31 cellular contexts compared by ENCODE assay signal in the genomic region with DNA sequence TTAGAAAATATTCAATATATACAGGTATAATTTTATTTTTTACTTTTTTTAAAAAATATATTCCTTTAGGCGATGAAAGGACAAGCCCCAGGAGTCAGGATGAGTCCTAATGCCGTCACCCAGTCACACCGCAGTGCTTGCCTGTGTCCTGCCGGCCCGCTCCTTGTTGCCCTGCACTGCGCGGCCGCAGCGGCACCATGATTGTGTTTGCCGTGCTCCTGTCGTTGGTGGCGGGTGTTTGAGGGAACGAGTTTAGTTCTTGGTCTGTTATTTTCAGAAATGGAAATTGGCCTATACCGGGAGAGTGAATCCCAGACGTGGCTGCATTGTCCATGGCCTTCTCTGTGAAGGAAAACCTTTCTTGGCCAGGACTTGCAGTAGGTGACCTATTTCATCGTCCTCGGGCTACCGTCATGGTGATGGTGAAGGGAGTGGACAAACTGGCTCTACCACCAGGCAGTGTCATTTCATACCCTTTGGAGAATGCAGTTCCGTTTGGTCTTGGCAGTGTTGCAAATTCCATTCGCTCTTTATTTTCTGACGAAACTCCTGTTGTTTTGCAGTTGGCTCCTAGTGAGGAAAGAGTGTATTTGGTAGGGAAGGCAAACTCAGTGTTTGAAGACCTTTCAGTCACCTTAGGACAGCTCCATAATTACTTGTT. TPM values are rescaled to one million over a fixed set of nuclear protein-coding genes. Genes with fewer than 3 reads are reported as not detected.
DNase-seq lines count a peak whose midpoint lies in the region; ATAC-seq, FAIRE-seq and TF ChIP-seq lines count a peak whose summit lies in the region.
"Had no signal": no experiment of that assay in that cellular context is flagged by ENCODE, and none has a peak within 500 bp of the region (broad histone marks: within the 10 kb centered on the region; RNA-seq: fewer than 3 reads in every experiment).

No MANE protein-coding gene starts in this region.

- peak; percentile 3 for DNase-seq in NCI-H510A (lab: John Stamatoyannopoulos, UW)
- DNase-seq in NCI-H510A treated with DMSO at 0.1 percent for 48 hours (lab: John Stamatoyannopoulos, UW) = no peak
- peak; percentile 65 for DNase-seq in bronchial epithelial cell (ENCODE audit: low read depth)
- peak; percentile 13 for DNase-seq in kidney tubule cell (ENCODE audit: low spot score)
- no peak for DNase-seq in upper lobe of right lung
- no peak for DNase-seq in AG20443 (ENCODE audit: low spot score)
- no peak for DNase-seq in activated naive CD4-positive, alpha-beta T cell (lab: John Stamatoyannopoulos, UW)
- DNase-seq: activated CD4-positive, alpha-beta T cell treated with anti-CD3 and anti-CD28 coated beads for 48 hours; activated T-cell treated with anti-CD3 and anti-CD28 coated beads, Interleukin-2, amount 50 U/mL, for 24 hours; CD4-positive, alpha-beta memory T cell; DMS 273 treated with DMSO at 0.1 percent for 48 hours; heart left ventricle; left colon; mesenchymal stem cell; MG63; NCI-H1105 treated with DMSO at 0.1 percent for 48 hours; NCI-H1930; NCI-H82; sigmoid colon; stimulated activated CD4-positive, alpha-beta T cell treated with anti-CD3 and anti-CD28 coated beads, Interleukin-4, amount 100 ng/mL, for 4 hours; T-helper 17 cell; uterus had no signal

- peak; percentile 94 for FAIRE-seq in bronchial epithelial cell (lab: Jason Lieb, UNC)
- FAIRE-seq: H54 had no signal

- H3K36me3 ChIP-seq in bronchial epithelial cell (ENCODE audit: control insufficient read depth, insufficient read depth, low read length) (no peaks in the 10 kb centered on the region), upper lobe of right lung (no peaks in the 10 kb centered on the region)
- H3K36me3 ChIP-seq: heart left ventricle, MG63, sigmoid colon, suprapubic skin, uterus had no signal

- ATAC-seq in upper lobe of right lung (peak; percentile 84), GM19395 (IDR thresholded peaks at IDR 0.05; ENCODE audit: unreplicated experiment) (no peak)
- ATAC-seq: heart left ventricle; left colon; SK-N-SH treated with all-trans-retinoic acid at 6 μM for 48 hours; stimulated activated memory B cell treated with anti-CD40 and anti-IgM and Interleukin-4, amounts not matched to agents 10 μg/mL and 1 μg/mL and 100 μg/mL, for 72 hours; T-helper 17 cell had no signal

- H3K9me3 ChIP-seq in upper lobe of right lung = no peaks in the 10 kb centered on the region
- H3K9me3 ChIP-seq: heart left ventricle, MG63, sigmoid colon, suprapubic skin, uterus had no signal

- no peak overlapping the region for H3K4me3 ChIP-seq in bronchial epithelial cell (ENCODE audit: low read depth, low read length)
- no peak overlapping the region for H3K4me3 ChIP-seq in upper lobe of right lung
- H3K4me3 ChIP-seq: heart left ventricle, MG63, sigmoid colon, suprapubic skin, uterus had no signal

- no peak for TF ChIP-seq CTCF in bronchial epithelial cell (IDR thresholded peaks at IDR 0.05; ENCODE audit: insufficient read depth, low read length, severe bottlenecking)
- no peak for TF ChIP-seq CTCF in upper lobe of right lung (IDR thresholded peaks at IDR 0.05)

- H3K27me3 ChIP-seq in bronchial epithelial cell (ENCODE audit: control insufficient read depth, insufficient read depth, low read length) (no peaks in the 10 kb centered on the region), upper lobe of right lung (no peaks in the 10 kb centered on the region)
- H3K27me3 ChIP-seq: heart left ventricle, MG63, sigmoid colon, suprapubic skin, uterus had no signal

- no peak overlapping the region for H3K27ac ChIP-seq in upper lobe of right lung
- H3K27ac ChIP-seq: heart left ventricle, sigmoid colon, suprapubic skin, uterus had no signal

- intact Hi-C loops in upper lobe of right lung (cut with DNase I) = no loop called here

- no peaks in the 10 kb centered on the region for H3K4me1 ChIP-seq in upper lobe of right lung
- H3K4me1 ChIP-seq: heart left ventricle, sigmoid colon, suprapubic skin, uterus had no signal

RNA-seq across cellular contexts. Expression of gene ZBTB41, which starts 21.1 kb away (rescaled TPM):
- total RNA-seq in bronchial epithelial cell = 14.0 and 16.4 TPM in 2 replicates
- total RNA-seq in upper lobe of right lung = 14.5 TPM

RNA-seq across cellular contexts. Expression of gene CRB1, which starts 45.9 kb away (rescaled TPM):
- under 0.01 TPM in 2 replicates for total RNA-seq in bronchial epithelial cell
- total RNA-seq in upper lobe of right lung = 0.46 TPM
- total RNA-seq: A172; activated CD8-positive, alpha-beta memory T cell treated with anti-CD3 and anti-CD28 coated beads for 36 hours; chondrocyte; progenitor cell of endocrine pancreas had no signal

Comparison
In these comparisons a context has a peak if more than half of its experiments do, and no peak if none do; other contexts are left out.
1. DNase-seq: peak in NCI-H510A (single experiment), bronchial epithelial cell (single experiment) and kidney tubule cell (single experiment); none in NCI-H510A treated with DMSO at 0.1 percent for 48 hours (single experiment), upper lobe of right lung (single experiment), AG20443 (single experiment) and activated naive CD4-positive, alpha-beta T cell (0 of 4).